1 cellular context compared by ENCODE assay signal in genomic region chr10:11797847-11798633, GRCh38.
TF ChIP-seq lines count a peak whose summit lies in the region.

No MANE protein-coding gene starts in this region.

TF ChIP-seq in K562, 482 proteins besides CTCF, POLR2A, EP300 and RAD21:
- no peak for TF ChIP-seq TCF7L2 (IDR thresholded peaks at IDR 0.05; ENCODE audit: low read depth, low read length)
- TF ChIP-seq SMARCC2 (IDR thresholded peaks at IDR 0.05; ENCODE audit: low read depth) = no peak
- no peak for TF ChIP-seq RNF2 (IDR thresholded peaks at IDR 0.05)
- TF ChIP-seq ZNF717 (CRISPR knock-in tag; IDR thresholded peaks at IDR 0.05) = no peak
- no peak for TF ChIP-seq ZNF699 (CRISPR knock-in tag; IDR thresholded peaks at IDR 0.05; ENCODE audit: insufficient replicate concordance)
- TF ChIP-seq CBFA2T3 (IDR thresholded peaks at IDR 0.05) = 0 out of 2 replicates have a peak, but pooled peaks have one; percentile 20
- no peak for TF ChIP-seq NRF1 (conservative IDR thresholded peaks at IDR 0.05 in 1 of 2, IDR thresholded peaks at IDR 0.05 in 1 of 2)
- TF ChIP-seq ZNF764 (CRISPR knock-in tag; IDR thresholded peaks at IDR 0.05; ENCODE audit: low read depth) = no peak
- TF ChIP-seq ZNF444 (CRISPR knock-in tag; IDR thresholded peaks at IDR 0.05) = no peak
- TF ChIP-seq NFYB (IDR thresholded peaks at IDR 0.05; ENCODE audit: extremely low read depth, insufficient read length) = peak; percentile 34
- TF ChIP-seq TEAD1 (CRISPR knock-in tag; IDR thresholded peaks at IDR 0.05) = no peak
- TF ChIP-seq ZNF274 (IDR thresholded peaks at IDR 0.05; ENCODE audit: borderline replicate concordance, low read depth, low read length) = no peak
